1 cellular context compared by ENCODE assay signal in genomic region chr4:26860922-26861433, GRCh38.
TF ChIP-seq lines count a peak whose summit lies in the region.

No MANE protein-coding gene starts in this region.

TF ChIP-seq in HepG2, 621 proteins besides CTCF, POLR2A, EP300 and RAD21 (continued from another document):
- TF ChIP-seq ISL2 (CRISPR knock-in tag; IDR thresholded peaks at IDR 0.05): peak; percentile 5; the same call in 1 of the 2 replicates
- TF ChIP-seq ZNF768 (CRISPR knock-in tag; IDR thresholded peaks at IDR 0.05): peak; percentile 60; the same call in 1 of the 2 replicates
- peak; percentile 27 for TF ChIP-seq AGO2 (optimal IDR thresholded peaks at IDR 0.05; ENCODE audit: low read depth, low read length)
- TF ChIP-seq ZMYM4 (CRISPR knock-in tag; IDR thresholded peaks at IDR 0.05): no peak
- TF ChIP-seq ZNF251 (CRISPR knock-in tag; IDR thresholded peaks at IDR 0.05): no peak
- TF ChIP-seq ZNF652 (CRISPR knock-in tag; IDR thresholded peaks at IDR 0.05; ENCODE audit: borderline replicate concordance, low read depth): no peak
- peak; percentile 31; the same call in 1 of the 2 replicates for TF ChIP-seq RBFOX2 (IDR thresholded peaks at IDR 0.05; ENCODE audit: low read depth, low read length)
- no peak for TF ChIP-seq NFE2L2 (IDR thresholded peaks at IDR 0.05; ENCODE audit: low read length)
- no peak for TF ChIP-seq FIP1L1 (IDR thresholded peaks at IDR 0.05; ENCODE audit: borderline replicate concordance, insufficient read depth, low read depth, low read length)
- peak; percentile 19 for TF ChIP-seq ZFY (CRISPR knock-in tag; IDR thresholded peaks at IDR 0.05)
- 0 out of 2 replicates have a peak, but pooled peaks have one; percentile 16 for TF ChIP-seq MXD3 (CRISPR knock-in tag; IDR thresholded peaks at IDR 0.05)
- TF ChIP-seq ZNF547 (CRISPR knock-in tag; IDR thresholded peaks at IDR 0.05): 0 out of 2 replicates have a peak, but pooled peaks have one; percentile 19
- TF ChIP-seq HOXA9 (CRISPR knock-in tag; IDR thresholded peaks at IDR 0.05; ENCODE audit: borderline replicate concordance): 0 out of 2 replicates have a peak, but pooled peaks have one; percentile 42
- TF ChIP-seq ZSCAN31 (CRISPR knock-in tag; IDR thresholded peaks at IDR 0.05; ENCODE audit: low read depth): peak; percentile 36; the same call in 1 of the 2 replicates
- peak; percentile 18; the same call in 1 of the 2 replicates for TF ChIP-seq BRF2 (CRISPR knock-in tag; IDR thresholded peaks at IDR 0.05)
- TF ChIP-seq ZBTB42 (CRISPR knock-in tag; IDR thresholded peaks at IDR 0.05): 0 out of 2 replicates have a peak, but pooled peaks have one; percentile 16
- 0 out of 2 replicates have a peak, but pooled peaks have one; percentile 4 for TF ChIP-seq BHLHE40 (IDR thresholded peaks at IDR 0.05; ENCODE audit: low read length)
- TF ChIP-seq ZSCAN21 (CRISPR knock-in tag; IDR thresholded peaks at IDR 0.05; ENCODE audit: borderline replicate concordance): 0 out of 2 replicates have a peak, but pooled peaks have one; percentile 15
- TF ChIP-seq ZFYVE20 (CRISPR knock-in tag; IDR thresholded peaks at IDR 0.05; ENCODE audit: borderline replicate concordance, low read depth): 0 out of 2 replicates have a peak, but pooled peaks have one; percentile 24
- TF ChIP-seq ZNF687 (CRISPR knock-in tag; IDR thresholded peaks at IDR 0.05): peak; percentile 20; the same call in 1 of the 2 replicates
- TF ChIP-seq YY1 (IDR thresholded peaks at IDR 0.05; ENCODE audit: insufficient read depth, insufficient replicate concordance, low read depth, low read length): peak; percentile 39
- TF ChIP-seq KDM5A (IDR thresholded peaks at IDR 0.05; ENCODE audit: borderline replicate concordance, low read length): 0 out of 2 replicates have a peak, but pooled peaks have one; percentile 6
- TF ChIP-seq ZNF580 (CRISPR knock-in tag; IDR thresholded peaks at IDR 0.05; ENCODE audit: borderline replicate concordance, low read depth): 0 out of 2 replicates have a peak, but pooled peaks have one; percentile 14
- TF ChIP-seq HNRNPLL (IDR thresholded peaks at IDR 0.05; ENCODE audit: low read depth, low read length, poor library complexity, severe bottlenecking): peak; percentile 50
- TF ChIP-seq HOXA7 (CRISPR knock-in tag; IDR thresholded peaks at IDR 0.05): no peak
- peak; percentile 23; the same call in 1 of the 2 replicates for TF ChIP-seq PHF20 (CRISPR knock-in tag; IDR thresholded peaks at IDR 0.05)
- peak; percentile 96; the same call in 1 of the 2 replicates for TF ChIP-seq UBTF (CRISPR knock-in tag; IDR thresholded peaks at IDR 0.05)
- TF ChIP-seq TFDP2 (CRISPR knock-in tag; IDR thresholded peaks at IDR 0.05): no peak
- TF ChIP-seq PHF8 (CRISPR knock-in tag; IDR thresholded peaks at IDR 0.05): no peak
- TF ChIP-seq ZNF275 (CRISPR knock-in tag; IDR thresholded peaks at IDR 0.05; ENCODE audit: borderline replicate concordance): 0 out of 2 replicates have a peak, but pooled peaks have one; percentile 2
